Comparison of ENCODE assay signal across 8 cellular contexts in genomic region chr9:138149672-138150656, GRCh38.
A peak's percentile ranks its signal among the peaks of the same experiment; 100 is the strongest.
DNase-seq lines count a peak whose midpoint lies in the region; ATAC-seq and TF ChIP-seq lines count a peak whose summit lies in the region.
"Not testable (repeated sequence)": the region's sequence is repeated elsewhere in the genome, so short reads cannot be mapped to it uniquely, and the experiment has no call there.

No MANE protein-coding gene starts in this region.

- not testable (repeated sequence) for H3K9me3 ChIP-seq in A673 (ENCODE audit: low read depth, low read length, poor library complexity, severe bottlenecking); body of pancreas

- H3K4me1 ChIP-seq in A673 (ENCODE audit: insufficient read depth, low read length, poor library complexity, severe bottlenecking); body of pancreas; foreskin keratinocyte: not testable (repeated sequence)

- TF ChIP-seq CTCF in A673 (conservative IDR thresholded peaks at IDR 0.05; ENCODE audit: low read depth, low read length): peak; percentile 60
- TF ChIP-seq CTCF in GM12874 (IDR thresholded peaks at IDR 0.05; ENCODE audit: insufficient read depth, low read depth, low read length): peak; percentile 40; the same call in 1 of the 2 replicates
- peak; percentile 72 for TF ChIP-seq CTCF in activated CD8-positive, alpha-beta T cell treated with anti-CD3 and anti-CD28 coated beads for 36 hours (IDR thresholded peaks at IDR 0.05)
- TF ChIP-seq CTCF in body of pancreas (IDR thresholded peaks at IDR 0.05): peak; percentile 19 to 65 (median 35)
- peak; percentile 68 for TF ChIP-seq CTCF in foreskin keratinocyte (conservative IDR thresholded peaks at IDR 0.05)

- peak overlapping the region; percentile 33 for H3K4me3 ChIP-seq in A673 (ENCODE audit: low read depth, low read length, poor library complexity, severe bottlenecking)
- not testable (repeated sequence) for H3K4me3 ChIP-seq in body of pancreas

- intact Hi-C loops in A673 (cut with micrococcal nuclease; ENCODE audit: unreplicated experiment); activated CD8-positive, alpha-beta T cell treated with anti-CD3 and anti-CD28 coated beads for 36 hours (cut with micrococcal nuclease); body of pancreas (cut with DNase I): not testable (repeated sequence)

- H3K9me3 Mint-ChIP-seq in activated CD8-positive, alpha-beta T cell treated with anti-CD3 and anti-CD28 coated beads for 36 hours; memory B cell: not testable (repeated sequence)

- H3K36me3 ChIP-seq in A673 (ENCODE audit: insufficient read depth, low read length, poor library complexity, severe bottlenecking); body of pancreas (replicated peaks in 1 of 2; ENCODE audit: insufficient read depth in 1 of 2, low read depth in 2 of 2): not testable (repeated sequence)

- peak in 1 of 3 donors; percentile 6 for TF ChIP-seq POLR2A in body of pancreas (IDR thresholded peaks at IDR 0.05)

- not testable (repeated sequence) for H3K27me3 Mint-ChIP-seq in activated CD8-positive, alpha-beta T cell treated with anti-CD3 and anti-CD28 coated beads for 36 hours; memory B cell

- DNase-seq in A673 (ENCODE audit: low spot score): not testable (repeated sequence)
- DNase-seq in NCI-H345 (lab: John Stamatoyannopoulos, UW): peak; percentile 23
- DNase-seq in activated CD8-positive, alpha-beta T cell treated with anti-CD3 and anti-CD28 coated beads for 36 hours: peak; percentile 23
- peak; percentile 7 to 52 (median 36) for DNase-seq in body of pancreas
- DNase-seq in foreskin keratinocyte: peak in 1 of 2 donors; percentile 48
- peak in 1 of 2 donors; percentile 61 for DNase-seq in memory B cell (ENCODE audit: low spot score in 2 of 2)
- DNase-seq in stimulated activated CD4-positive, alpha-beta T cell treated with anti-CD3 and anti-CD28 coated beads, Interleukin-12 subunit alpha, Interleukin-12 subunit beta, amount 100 ng/mL, for 4 hours: peak; percentile 27

- WGBS in body of pancreas, 2 donors: 22 to 33% methylated on average over 19 to 44 of the region's 81 CpGs

- H3K4me3 Mint-ChIP-seq in activated CD8-positive, alpha-beta T cell treated with anti-CD3 and anti-CD28 coated beads for 36 hours: peak overlapping the region; percentile 56
- H3K4me3 Mint-ChIP-seq in memory B cell: peak overlapping the region; percentile 79

- H3K36me3 Mint-ChIP-seq in activated CD8-positive, alpha-beta T cell treated with anti-CD3 and anti-CD28 coated beads for 36 hours (ENCODE audit: low read depth); memory B cell: not testable (repeated sequence)

- H3K4me1 Mint-ChIP-seq in activated CD8-positive, alpha-beta T cell treated with anti-CD3 and anti-CD28 coated beads for 36 hours (ENCODE audit: low read depth); memory B cell: not testable (repeated sequence)

- CTCF ChIA-PET in A673 (lab: Charles Lee); activated CD8-positive, alpha-beta T cell treated with anti-CD3 and anti-CD28 coated beads for 36 hours (lab: Charles Lee): not testable (repeated sequence)

- H3K27ac ChIP-seq in A673 (ENCODE audit: low read depth, low read length, poor library complexity, severe bottlenecking): not testable (repeated sequence)
- peak overlapping the region in 1 of 4 donors; percentile 40 for H3K27ac ChIP-seq in body of pancreas
- peak overlapping the region; percentile 50 for H3K27ac ChIP-seq in foreskin keratinocyte

- not testable (repeated sequence) for H3K27me3 ChIP-seq in A673 (replicated peaks; ENCODE audit: insufficient read depth, low read depth, low read length, poor library complexity); body of pancreas; foreskin keratinocyte

- ATAC-seq in activated CD8-positive, alpha-beta T cell treated with anti-CD3 and anti-CD28 coated beads for 36 hours: peak; percentile 17
- ATAC-seq in body of pancreas (peak; percentile 67), foreskin keratinocyte (peak; percentile 70), memory B cell (ENCODE audit: low read depth) (peak; percentile 43)

- POLR2A ChIA-PET in A673 (lab: Charles Lee; ENCODE audit: low non-redundant PET); activated CD8-positive, alpha-beta T cell treated with anti-CD3 and anti-CD28 coated beads for 36 hours (lab: Charles Lee): not testable (repeated sequence)

- H3K27ac Mint-ChIP-seq in activated CD8-positive, alpha-beta T cell treated with anti-CD3 and anti-CD28 coated beads for 36 hours; memory B cell: not testable (repeated sequence)

- BruUV-seq in A673 (replicated peaks; lab: Mats Ljungman, UMichigan): not testable (repeated sequence)

Comparison
In these comparisons a context has a peak if more than half of its experiments do, and no peak if none do; other contexts are left out.
1. ATAC-seq: peak in every context shown above with its lines; median percentile 70 in foreskin keratinocyte; 67 in body of pancreas; 43 in memory B cell; 17 in activated CD8-positive, alpha-beta T cell treated with anti-CD3 and anti-CD28 coated beads for 36 hours.